In genomic region chr10:74794531-74794930, GRCh38 we compare ENCODE assay signal across 2 cellular contexts.
TF ChIP-seq lines count a peak whose summit lies in the region.

No MANE protein-coding gene starts in this region.

TF ChIP-seq in IMR-90, 13 proteins besides CTCF, POLR2A, EP300 and RAD21:
- TF ChIP-seq BHLHE40 (IDR thresholded peaks at IDR 0.05; ENCODE audit: low read depth, low read length) (no peak), NFE2L2 (IDR thresholded peaks at IDR 0.05; ENCODE audit: low read depth, low read length) (no peak), MXI1 (IDR thresholded peaks at IDR 0.05; ENCODE audit: borderline replicate concordance, low read depth, low read length) (no peak), ELK1 (IDR thresholded peaks at IDR 0.05; ENCODE audit: borderline replicate concordance, low read depth, low read length) (no peak), USF2 (IDR thresholded peaks at IDR 0.05; ENCODE audit: low read depth, low read length) (no peak)

TF ChIP-seq in WTC11, 78 proteins besides CTCF, POLR2A, EP300 and RAD21:
- TF ChIP-seq ARID4B (CRISPR knock-in tag; IDR thresholded peaks at IDR 0.05; ENCODE audit: borderline replicate concordance): no peak
- TF ChIP-seq E2F1 (CRISPR knock-in tag; IDR thresholded peaks at IDR 0.05): no peak
- TF ChIP-seq ZNF423 (CRISPR knock-in tag; IDR thresholded peaks at IDR 0.05): no peak
- TF ChIP-seq USF1 (CRISPR knock-in tag; IDR thresholded peaks at IDR 0.05): no peak
- no peak for TF ChIP-seq KAT7 (CRISPR knock-in tag; IDR thresholded peaks at IDR 0.05; ENCODE audit: borderline replicate concordance)
- no peak for TF ChIP-seq USF2 (CRISPR knock-in tag; IDR thresholded peaks at IDR 0.05)
- no peak for TF ChIP-seq EMX1 (CRISPR knock-in tag; IDR thresholded peaks at IDR 0.05)
- TF ChIP-seq ZNF263 (CRISPR knock-in tag; IDR thresholded peaks at IDR 0.05; ENCODE audit: low read depth): no peak
- TF ChIP-seq CREB1 (CRISPR knock-in tag; IDR thresholded peaks at IDR 0.05): no peak
- no peak for TF ChIP-seq ESRRA (CRISPR knock-in tag; IDR thresholded peaks at IDR 0.05; ENCODE audit: borderline replicate concordance)
- TF ChIP-seq AR (CRISPR knock-in tag; IDR thresholded peaks at IDR 0.05): no peak
- TF ChIP-seq MYBL2 (CRISPR knock-in tag; IDR thresholded peaks at IDR 0.05): no peak
- TF ChIP-seq FOXK1 (CRISPR knock-in tag; IDR thresholded peaks at IDR 0.05): no peak
- TF ChIP-seq TP53 (CRISPR knock-in tag; IDR thresholded peaks at IDR 0.05): no peak
- no peak for TF ChIP-seq TCF7 (CRISPR knock-in tag; IDR thresholded peaks at IDR 0.05; ENCODE audit: low read depth)
- TF ChIP-seq MXD4 (CRISPR knock-in tag; IDR thresholded peaks at IDR 0.05; ENCODE audit: borderline replicate concordance): no peak
- no peak for TF ChIP-seq NR2C2 (CRISPR knock-in tag; IDR thresholded peaks at IDR 0.05)
- TF ChIP-seq IRF1 (CRISPR knock-in tag; IDR thresholded peaks at IDR 0.05): no peak
- TF ChIP-seq IRF2 (CRISPR knock-in tag; IDR thresholded peaks at IDR 0.05; ENCODE audit: borderline replicate concordance, low read depth): no peak
TF ChIP-seq in WTC11: peak in this region for 0.
